In the genomic region with DNA sequence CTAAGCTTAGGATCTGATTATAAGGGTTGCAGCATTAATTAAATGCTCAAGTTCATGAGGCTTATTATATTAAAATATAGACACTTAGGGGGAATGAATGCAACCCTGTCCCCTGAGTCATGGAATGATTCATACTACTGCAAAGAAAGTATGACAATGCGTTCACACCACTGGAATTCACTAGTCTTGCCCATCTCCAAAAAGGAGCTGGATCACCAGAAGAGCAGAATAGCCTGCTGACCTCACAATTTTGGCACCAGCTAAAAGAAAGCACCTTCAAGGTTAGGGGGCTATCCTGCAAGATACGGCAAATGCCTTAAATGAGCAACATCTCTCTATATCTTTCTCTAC, we compare ENCODE assay signal across 17 cellular contexts. TPM values are rescaled to one million over a fixed set of nuclear protein-coding genes. Genes with fewer than 3 reads are reported as not detected.
DNase-seq lines count a peak whose midpoint lies in the region; FAIRE-seq and TF ChIP-seq lines count a peak whose summit lies in the region.
"Had no signal": no experiment of that assay in that cellular context is flagged by ENCODE, and none has a peak within 500 bp of the region (broad histone marks: within the 10 kb centered on the region; RNA-seq: fewer than 3 reads in every experiment).

No MANE protein-coding gene starts in this region.

- H3K4me3 ChIP-seq in SK-N-SH (ENCODE audit: low read depth in 2 of 2, low read length in 1 of 2) = no peak overlapping the region
- no peak overlapping the region for H3K4me3 ChIP-seq in fibroblast of mammary gland (ENCODE audit: control insufficient read depth, low read depth, low read length)
- H3K4me3 ChIP-seq: heart left ventricle, neural progenitor cell, tibial nerve had no signal

- 21% methylated on average over 2 of the region's 2 CpGs for WGBS in SK-N-SH (ENCODE audit: low lambda C conversion rate)

- CTCF ChIA-PET in SK-N-SH (lab: Yijun Ruan, JAX) = interaction anchor here (0.7 to 1.3 kb wide), 3 partner anchors 8 to 23 kb away, joined by 3 to 6 read pairs (median 3); no protein-coding TSS in a partner anchor

- no peaks in the 10 kb centered on the region for H3K4me1 ChIP-seq in SK-N-SH (ENCODE audit: control insufficient read depth in 1 of 2, insufficient read depth in 2 of 2, low read depth in 1 of 2, low read length in 1 of 2)
- H3K4me1 ChIP-seq: heart left ventricle had no signal

- no peak overlapping the region for H2AFZ ChIP-seq in SK-N-SH (ENCODE audit: low read depth)
- H2AFZ ChIP-seq: neural progenitor cell had no signal

- H3K36me3 ChIP-seq in SK-N-SH (replicated peaks in 1 of 2; ENCODE audit: control insufficient read depth in 1 of 2, insufficient read depth in 2 of 2, low read length in 1 of 2) = no peaks in the 10 kb centered on the region
- H3K36me3 ChIP-seq: heart left ventricle, neural progenitor cell, tibial nerve had no signal

- TF ChIP-seq CTCF in SK-N-SH (IDR thresholded peaks at IDR 0.05) (no peak), fibroblast of mammary gland (conservative IDR thresholded peaks at IDR 0.05; ENCODE audit: control insufficient read depth, insufficient read depth, low read depth, low read length) (no peak), D721Med (IDR thresholded peaks at IDR 0.05; ENCODE audit: insufficient read depth, missing control alignments) (no peak)

- no peaks in the 10 kb centered on the region for H3K79me2 ChIP-seq in SK-N-SH (ENCODE audit: insufficient read depth)

- H3K27ac ChIP-seq in SK-N-SH (ENCODE audit: low read depth in 2 of 2, low read length in 1 of 2) = peak overlapping the region in 1 of 2 experiments; percentile 33; a peak in 1 of 4 replicates
- H3K27ac ChIP-seq: heart left ventricle, neural progenitor cell, tibial nerve had no signal

- TF ChIP-seq EP300 in SK-N-SH (IDR thresholded peaks at IDR 0.05; ENCODE audit: borderline replicate concordance in 1 of 2, low read depth in 1 of 2, low read length in 1 of 2) = peak in 1 of 2 experiments; percentile 33; a peak in 1 of 4 replicates

- H3F3A ChIP-seq in SK-N-SH (replicated peaks; ENCODE audit: insufficient read depth) = no peaks in the 10 kb centered on the region

- no peak for TF ChIP-seq POLR2A in H54 (IDR thresholded peaks at IDR 0.05; ENCODE audit: low read depth, low read length)

- peak; percentile 16 for DNase-seq in H54 (ENCODE audit: insufficient read length, low spot score)
- DNase-seq in SK-N-SH = no peak
- DNase-seq in fibroblast of mammary gland (ENCODE audit: low read depth) = peak; percentile 91
- DNase-seq in stromal cell of bone marrow (ENCODE audit: low read depth) = peak; percentile 51
- DNase-seq in NCI-H446 treated with DMSO at 0.1 percent for 48 hours (lab: John Stamatoyannopoulos, UW) = no peak
- no peak for DNase-seq in NCI-H510A (lab: John Stamatoyannopoulos, UW)
- DNase-seq in D721Med (ENCODE audit: insufficient read length, low spot score) = no peak
- DNase-seq: cortex of kidney, H9, heart left ventricle, NCI-H1048, NCI-H510A treated with DMSO at 0.1 percent for 48 hours had no signal

- POLR2A ChIA-PET in SK-N-SH (lab: Yijun Ruan, JAX) = no interaction called here

- H3K9me3 ChIP-seq in SK-N-SH = 0 out of 2 replicates have a peak, but pooled peaks cover 4% of the 10 kb centered on the region

- no peaks in the 10 kb centered on the region for H3K27me3 ChIP-seq in SK-N-SH (ENCODE audit: insufficient read depth)
- H3K27me3 ChIP-seq: neural progenitor cell, tibial nerve had no signal

- H3K9me2 ChIP-seq in SK-N-SH = no peaks in the 10 kb centered on the region

- no peak for TF ChIP-seq RAD21 in SK-N-SH (IDR thresholded peaks at IDR 0.05; ENCODE audit: low read length)

- no peaks in the 10 kb centered on the region for H4K20me1 ChIP-seq in SK-N-SH (ENCODE audit: insufficient read depth)

- no peak overlapping the region for H3K9ac ChIP-seq in SK-N-SH
- H3K9ac ChIP-seq: neural progenitor cell had no signal

- FAIRE-seq in H54 (lab: Jason Lieb, UNC) = peak; percentile 83
- no peak for FAIRE-seq in D721Med (lab: Jason Lieb, UNC)
- FAIRE-seq: GM12891, GM19239, TTC549 had no signal

- H3K4me2 ChIP-seq in SK-N-SH = no peak overlapping the region
- H3K4me2 ChIP-seq: neural progenitor cell had no signal

TF ChIP-seq in SK-N-SH, 30 proteins besides CTCF, POLR2A, EP300 and RAD21:
- peak; percentile 86 for TF ChIP-seq FOSL2 (IDR thresholded peaks at IDR 0.05; ENCODE audit: borderline replicate concordance, low read depth)
- TF ChIP-seq SIN3A (IDR thresholded peaks at IDR 0.05; ENCODE audit: borderline replicate concordance, low read depth, low read length) = no peak
- TF ChIP-seq, protein P1, sequence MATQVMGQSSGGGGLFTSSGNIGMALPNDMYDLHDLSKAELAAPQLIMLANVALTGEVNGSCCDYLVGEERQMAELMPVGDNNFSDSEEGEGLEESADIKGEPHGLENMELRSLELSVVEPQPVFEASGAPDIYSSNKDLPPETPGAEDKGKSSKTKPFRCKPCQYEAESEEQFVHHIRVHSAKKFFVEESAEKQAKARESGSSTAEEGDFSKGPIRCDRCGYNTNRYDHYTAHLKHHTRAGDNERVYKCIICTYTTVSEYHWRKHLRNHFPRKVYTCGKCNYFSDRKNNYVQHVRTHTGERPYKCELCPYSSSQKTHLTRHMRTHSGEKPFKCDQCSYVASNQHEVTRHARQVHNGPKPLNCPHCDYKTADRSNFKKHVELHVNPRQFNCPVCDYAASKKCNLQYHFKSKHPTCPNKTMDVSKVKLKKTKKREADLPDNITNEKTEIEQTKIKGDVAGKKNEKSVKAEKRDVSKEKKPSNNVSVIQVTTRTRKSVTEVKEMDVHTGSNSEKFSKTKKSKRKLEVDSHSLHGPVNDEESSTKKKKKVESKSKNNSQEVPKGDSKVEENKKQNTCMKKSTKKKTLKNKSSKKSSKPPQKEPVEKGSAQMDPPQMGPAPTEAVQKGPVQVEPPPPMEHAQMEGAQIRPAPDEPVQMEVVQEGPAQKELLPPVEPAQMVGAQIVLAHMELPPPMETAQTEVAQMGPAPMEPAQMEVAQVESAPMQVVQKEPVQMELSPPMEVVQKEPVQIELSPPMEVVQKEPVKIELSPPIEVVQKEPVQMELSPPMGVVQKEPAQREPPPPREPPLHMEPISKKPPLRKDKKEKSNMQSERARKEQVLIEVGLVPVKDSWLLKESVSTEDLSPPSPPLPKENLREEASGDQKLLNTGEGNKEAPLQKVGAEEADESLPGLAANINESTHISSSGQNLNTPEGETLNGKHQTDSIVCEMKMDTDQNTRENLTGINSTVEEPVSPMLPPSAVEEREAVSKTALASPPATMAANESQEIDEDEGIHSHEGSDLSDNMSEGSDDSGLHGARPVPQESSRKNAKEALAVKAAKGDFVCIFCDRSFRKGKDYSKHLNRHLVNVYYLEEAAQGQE (IDR thresholded peaks at IDR 0.05; ENCODE audit: low read depth, low read length) = no peak
- peak; percentile 46; the same call in 1 of the 2 replicates for TF ChIP-seq TCF12 (IDR thresholded peaks at IDR 0.05)
- no peak for TF ChIP-seq IRF3 (IDR thresholded peaks at IDR 0.05; ENCODE audit: low read depth, low read length)
- peak; percentile 47; the same call in 1 of the 2 replicates for TF ChIP-seq NFIC (IDR thresholded peaks at IDR 0.05; ENCODE audit: borderline replicate concordance)
- peak; percentile 28 for TF ChIP-seq PBX3 (IDR thresholded peaks at IDR 0.05)
- TF ChIP-seq JUND (IDR thresholded peaks at IDR 0.05) = peak; percentile 82
- TF ChIP-seq, protein P2, sequence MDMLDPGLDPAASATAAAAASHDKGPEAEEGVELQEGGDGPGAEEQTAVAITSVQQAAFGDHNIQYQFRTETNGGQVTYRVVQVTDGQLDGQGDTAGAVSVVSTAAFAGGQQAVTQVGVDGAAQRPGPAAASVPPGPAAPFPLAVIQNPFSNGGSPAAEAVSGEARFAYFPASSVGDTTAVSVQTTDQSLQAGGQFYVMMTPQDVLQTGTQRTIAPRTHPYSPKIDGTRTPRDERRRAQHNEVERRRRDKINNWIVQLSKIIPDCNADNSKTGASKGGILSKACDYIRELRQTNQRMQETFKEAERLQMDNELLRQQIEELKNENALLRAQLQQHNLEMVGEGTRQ (IDR thresholded peaks at IDR 0.05; ENCODE audit: borderline replicate concordance, low read depth, low read length) = no peak

RNA-seq across cellular contexts. Expression of gene TMED7, which starts 32.0 kb away (rescaled TPM):
- 32.8 and 41.2 TPM in 2 replicates for polyA plus RNA-seq in SK-N-SH (2012; rRNA removed)
- 45.0 and 49.8 TPM in 2 replicates for polyA plus RNA-seq in SK-N-SH (2012; cell fraction: cytosol; rRNA removed)
- polyA plus RNA-seq in SK-N-SH (2012; cell fraction: nucleus; rRNA removed) = 34.9 and 59.0 TPM in 2 replicates

RNA-seq across cellular contexts. Expression of gene TICAM2, which starts 55.6 kb away (rescaled TPM):
- not detected in 2 replicates for polyA plus RNA-seq in SK-N-SH (2012; rRNA removed)
- polyA plus RNA-seq in SK-N-SH (2012; cell fraction: cytosol; rRNA removed) = 0.01 TPM in 2 replicates
- not detected in 2 replicates for polyA plus RNA-seq in SK-N-SH (2012; cell fraction: nucleus; rRNA removed)

Comparison
In these comparisons a context has a peak if more than half of its experiments do, and no peak if none do; other contexts are left out.
1. DNase-seq: peak in H54 (single experiment), fibroblast of mammary gland (single experiment) and stromal cell of bone marrow (single experiment); none in SK-N-SH (single experiment), NCI-H446 treated with DMSO at 0.1 percent for 48 hours (single experiment), NCI-H510A (single experiment) and D721Med (single experiment).